Comparison of ENCODE assay signal across 8 cellular contexts in genomic region chr1:66931548-66932124, GRCh38. TPM values are rescaled to one million over a fixed set of nuclear protein-coding genes. Genes with fewer than 3 reads are reported as not detected.
DNase-seq lines count a peak whose midpoint lies in the region; ATAC-seq and TF ChIP-seq lines count a peak whose summit lies in the region.

No MANE protein-coding gene starts in this region.

- no peak for TF ChIP-seq CTCF in colonic mucosa (IDR thresholded peaks at IDR 0.05)
- no peak for TF ChIP-seq CTCF in nephron (IDR thresholded peaks at IDR 0.05; ENCODE audit: unreplicated experiment in 3 of 3)

- H3K4me3 Mint-ChIP-seq in CD4-positive, alpha-beta memory T cell: peak overlapping the region; percentile 83 to 95 (median 89)
- peak overlapping the region; percentile 91 to 99 (median 92) for H3K4me3 Mint-ChIP-seq in nephron

- H3K27me3 Mint-ChIP-seq in CD4-positive, alpha-beta memory T cell: no peaks in the 10 kb centered on the region
- H3K27me3 Mint-ChIP-seq in nephron (ENCODE audit: low read depth): no peaks in the 10 kb centered on the region

- no peaks in the 10 kb centered on the region for H3K9me3 ChIP-seq in CD4-positive, alpha-beta memory T cell (ENCODE audit: control insufficient read depth in 1 of 2, low read length in 2 of 2)
- no peaks in the 10 kb centered on the region for H3K9me3 ChIP-seq in colonic mucosa

- intact Hi-C loops in CD4-positive, alpha-beta memory T cell (cut with micrococcal nuclease): loop anchor here (2.0 to 10.0 kb wide), 4 partner anchors 15 to 753 kb away; partner anchors contain the start of gene GADD45A
- intact Hi-C loops in colonic mucosa (cut with DNase I): no loop called here

- H3K9me3 Mint-ChIP-seq in CD4-positive, alpha-beta memory T cell: no peaks in the 10 kb centered on the region
- no peaks in the 10 kb centered on the region for H3K9me3 Mint-ChIP-seq in nephron

- CTCF ChIA-PET in CD4-positive, alpha-beta memory T cell (lab: Charles Lee; ENCODE audit: partially characterized antibody): no interaction called here

- H3K27me3 ChIP-seq in CD4-positive, alpha-beta memory T cell (ENCODE audit: insufficient read depth, low read length): no peaks in the 10 kb centered on the region
- no peaks in the 10 kb centered on the region for H3K27me3 ChIP-seq in colonic mucosa

- no peaks in the 10 kb centered on the region for H3K36me3 ChIP-seq in CD4-positive, alpha-beta memory T cell (ENCODE audit: insufficient read depth, low read length)
- no peaks in the 10 kb centered on the region for H3K36me3 ChIP-seq in colonic mucosa

- peak overlapping the region; percentile 76 to 97 (median 94) for H3K27ac Mint-ChIP-seq in CD4-positive, alpha-beta memory T cell
- H3K27ac Mint-ChIP-seq in nephron: peak overlapping the region; percentile 91 to 93 (median 92)

- H3K36me3 Mint-ChIP-seq in CD4-positive, alpha-beta memory T cell: peaks cover 3 to 21% of the 10 kb centered on the region in 2 donors
- H3K36me3 Mint-ChIP-seq in nephron (ENCODE audit: low read depth): no peaks in the 10 kb centered on the region

- no peak for ATAC-seq in GM21515 (IDR thresholded peaks at IDR 0.05; ENCODE audit: unreplicated experiment)

- H3K4me1 ChIP-seq in CD4-positive, alpha-beta memory T cell (ENCODE audit: insufficient read depth, low read length): peaks cover 66% of the 10 kb centered on the region
- no peaks in the 10 kb centered on the region for H3K4me1 ChIP-seq in colonic mucosa

- H3K27ac ChIP-seq in CD4-positive, alpha-beta memory T cell (ENCODE audit: low read depth, low read length): peak overlapping the region; percentile 95
- peak overlapping the region; percentile 98 for H3K27ac ChIP-seq in colonic mucosa

- POLR2A ChIA-PET in CD4-positive, alpha-beta memory T cell (lab: Charles Lee; ENCODE audit: partially characterized antibody): interaction anchor here (0.6 to 3.0 kb wide), 8 partner anchors 33 to 499 kb away, joined by 3 to 10 read pairs (median 8); partner anchors contain the start of gene SERBP1

- peak overlapping the region; percentile 67 to 95 for H3K4me3 ChIP-seq in CD4-positive, alpha-beta memory T cell (ENCODE audit: low read length in 2 of 2)
- peak overlapping the region; percentile 60 for H3K4me3 ChIP-seq in colonic mucosa

- H3K9ac ChIP-seq in colonic mucosa (ENCODE audit: low read depth in 2 of 2, low read length in 2 of 2): peak overlapping the region; percentile 89 to 95

- DNase-seq in CD4-positive, alpha-beta memory T cell: peak in 4 of 5 donors; percentile 17 to 26 (median 24)
- DNase-seq in NAMALWA (ENCODE audit: low spot score) (peak; percentile 37), colonic mucosa (no peak), COLO829 (ENCODE audit: low spot score) (no peak), NCI-H510A (lab: John Stamatoyannopoulos, UW) (no peak), NCI-H187 (lab: John Stamatoyannopoulos, UW) (no peak)

- H3K4me1 Mint-ChIP-seq in CD4-positive, alpha-beta memory T cell: peaks cover 37 to 79% (median 53%) of the 10 kb centered on the region in 4 donors
- peaks cover 29% of the 10 kb centered on the region for H3K4me1 Mint-ChIP-seq in nephron

RNA-seq across cellular contexts. Expression of gene MIER1, which starts 6.8 kb away (rescaled TPM):
- total RNA-seq in CD4-positive, alpha-beta memory T cell: 10 to 100 TPM; 77.0 to 81.3 TPM
- 10 to 100 TPM; 25.5 to 41.3 TPM for polyA plus RNA-seq in CD4-positive, alpha-beta memory T cell
- 10 to 100 TPM; 43.1 to 76.8 TPM for total RNA-seq in colonic mucosa

RNA-seq across cellular contexts. Expression of gene DNAI4, which starts 7.0 kb away (rescaled TPM):
- 10 to 100 TPM in 1 of 2 experiments, 1 to 10 TPM in 1; 7.9 to 11.4 TPM for total RNA-seq in CD4-positive, alpha-beta memory T cell
- 1 to 10 TPM; 1.3 to 2.1 TPM for polyA plus RNA-seq in CD4-positive, alpha-beta memory T cell
- total RNA-seq in colonic mucosa: 10 to 100 TPM; 11.4 to 12.8 TPM

Comparison
In these comparisons a context has a peak if more than half of its experiments do, and no peak if none do; other contexts are left out.
1. DNase-seq: peak in CD4-positive, alpha-beta memory T cell (4 of 5) and NAMALWA (single experiment); none in colonic mucosa (single experiment), COLO829 (single experiment), NCI-H510A (single experiment) and NCI-H187 (0 of 2).